In genomic region chr10:5008857-5009548, GRCh38 we compare ENCODE assay signal across 1 cellular context.
TF ChIP-seq lines count a peak whose summit lies in the region.

No MANE protein-coding gene starts in this region.

TF ChIP-seq in liver, 16 proteins besides CTCF, POLR2A, EP300 and RAD21 (continued from another document):
- TF ChIP-seq REST (IDR thresholded peaks at IDR 0.05) (peak; percentile 30), FOXA1 (IDR thresholded peaks at IDR 0.05) (peak; percentile 74), SP1 (IDR thresholded peaks at IDR 0.05) (peak; percentile 50), MAX (IDR thresholded peaks at IDR 0.05) (peak; percentile 46), HNF4A (conservative IDR thresholded peaks at IDR 0.05) (peak; percentile 55 to 72)
